ENCODE assay signal across 7 cellular contexts in the genomic region with DNA sequence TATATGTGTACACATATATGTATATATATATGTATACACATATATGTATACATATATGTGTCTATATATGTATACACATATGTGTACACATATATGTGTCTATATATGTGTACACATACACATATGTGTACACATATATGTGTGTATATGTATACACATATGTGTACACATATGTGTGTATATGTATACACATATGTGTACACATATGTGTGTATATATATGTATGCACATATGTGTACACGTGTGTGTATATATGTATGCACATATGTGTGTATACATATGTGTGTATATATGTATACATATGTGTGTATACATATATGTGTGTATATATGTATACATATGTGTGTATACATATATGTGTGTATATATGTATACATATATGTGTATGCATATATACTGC.
DNase-seq lines count a peak whose midpoint lies in the region; ATAC-seq, FAIRE-seq and TF ChIP-seq lines count a peak whose summit lies in the region.
"Not testable (repeated sequence)": the region's sequence is repeated elsewhere in the genome, so short reads cannot be mapped to it uniquely, and the experiment has no call there.

No MANE protein-coding gene starts in this region.

- not testable (repeated sequence) for H3K4me1 Mint-ChIP-seq in astrocyte (ENCODE audit: low read depth, unreplicated experiment)

- H3K4me1 ChIP-seq in astrocyte (ENCODE audit: insufficient read depth, low read length); kidney (ENCODE audit: control insufficient read depth in 1 of 2, insufficient read depth in 1 of 2, low read depth in 1 of 2, low read length in 2 of 2); pancreas: not testable (repeated sequence)

- not testable (repeated sequence) for H3K36me3 Mint-ChIP-seq in astrocyte (ENCODE audit: low read depth, unreplicated experiment)

- H3K79me2 ChIP-seq in astrocyte (ENCODE audit: insufficient read depth, low read length), result not testable (repeated sequence)

- not testable (repeated sequence) for DNase-seq in H54 (ENCODE audit: insufficient read length, low spot score); astrocyte (ENCODE audit: low read depth); kidney; pancreas

- not testable (repeated sequence) for H3K27ac ChIP-seq in astrocyte (ENCODE audit: low read depth, low read length); kidney (ENCODE audit: low read depth in 2 of 2, low read length in 2 of 2); pancreas

- ATAC-seq in pancreas, result not testable (repeated sequence)

- H3K4me3 ChIP-seq in astrocyte (ENCODE audit: insufficient read depth, low read depth, low read length); kidney (ENCODE audit: low read length in 2 of 2); pancreas: not testable (repeated sequence)

- not testable (repeated sequence) for H3K36me3 ChIP-seq in astrocyte (ENCODE audit: insufficient read depth, low read length); kidney (ENCODE audit: control insufficient read depth in 1 of 2, insufficient read depth in 2 of 2, low read length in 2 of 2); pancreas

- not testable (repeated sequence) for H3K27me3 ChIP-seq in astrocyte (ENCODE audit: insufficient read depth, low read length); pancreas

- H3K9me3 ChIP-seq in astrocyte (ENCODE audit: insufficient read depth, low read depth, low read length); kidney (ENCODE audit: control insufficient read depth in 1 of 2, low read length in 2 of 2); pancreas: not testable (repeated sequence)

- not testable (repeated sequence) for H3K9me3 Mint-ChIP-seq in astrocyte (ENCODE audit: unreplicated experiment)

- not testable (repeated sequence) for H3K4me3 Mint-ChIP-seq in astrocyte (ENCODE audit: unreplicated experiment)

- not testable (repeated sequence) for TF ChIP-seq POLR2A in H54 (IDR thresholded peaks at IDR 0.05; ENCODE audit: low read depth, low read length)

- not testable (repeated sequence) for H3K27me3 Mint-ChIP-seq in astrocyte (ENCODE audit: low read depth, unreplicated experiment)

- not testable (repeated sequence) for H3K9ac ChIP-seq in astrocyte (ENCODE audit: low read length); kidney (ENCODE audit: low read length in 2 of 2)

- intact Hi-C loops in kidney (cut with DNase I); pancreas (cut with DNase I): not testable (repeated sequence)

- not testable (repeated sequence) for H4K20me1 ChIP-seq in astrocyte (ENCODE audit: insufficient read depth, low read length)

- H3K27ac Mint-ChIP-seq in astrocyte (ENCODE audit: unreplicated experiment), result not testable (repeated sequence)

- not testable (repeated sequence) for H3K4me2 ChIP-seq in astrocyte (ENCODE audit: low read length)

- peak; percentile 88 for FAIRE-seq in A204.1 (lab: Jason Lieb, UNC)
- peak; percentile 93 for FAIRE-seq in G401.6 (lab: Jason Lieb, UNC)
- FAIRE-seq in H54 (lab: Jason Lieb, UNC), result peak; percentile 69
- peak; percentile 60 for FAIRE-seq in TTC549 (lab: Jason Lieb, UNC)
- FAIRE-seq in astrocyte (lab: Jason Lieb, UNC), result peak; percentile 95
- FAIRE-seq in kidney (lab: Jason Lieb, UNC), result peak; percentile 79
- FAIRE-seq in pancreas (lab: Jason Lieb, UNC), result peak; percentile 93

- TF ChIP-seq CTCF in astrocyte (IDR thresholded peaks at IDR 0.05; ENCODE audit: insufficient read depth, low read depth, low read length); kidney (IDR thresholded peaks at IDR 0.05; ENCODE audit: borderline replicate concordance, extremely low read depth, insufficient read depth); pancreas (IDR thresholded peaks at IDR 0.05): not testable (repeated sequence)

- H2AFZ ChIP-seq in astrocyte (ENCODE audit: low read depth, low read length), result not testable (repeated sequence)

- 0 to 21% methylated on average over 1 of the region's 1 CpG for WGBS in pancreas, 2 donors
